ENCODE assay signal across 8 cellular contexts in the genomic region with DNA sequence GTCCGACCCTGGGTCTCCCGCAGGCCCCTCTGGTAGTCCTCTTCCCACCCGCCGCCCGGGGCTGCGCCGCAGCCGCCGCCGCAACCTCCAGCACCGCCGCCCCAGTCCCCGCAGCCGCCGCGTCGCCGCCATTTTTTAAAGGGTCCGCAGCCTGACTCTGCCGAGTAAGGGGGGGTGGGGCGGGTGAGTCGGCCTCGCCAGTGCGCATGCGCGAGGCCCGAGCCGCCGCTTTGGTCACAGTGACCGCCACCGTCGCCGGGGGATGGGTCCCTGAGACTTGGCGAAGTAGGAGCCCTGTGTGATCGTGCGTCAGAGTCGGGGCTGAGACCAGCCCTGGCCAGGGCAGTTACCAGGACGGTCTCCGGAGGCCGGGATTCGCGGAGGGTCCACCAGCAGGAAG.
DNase-seq lines count a peak whose midpoint lies in the region; ATAC-seq and TF ChIP-seq lines count a peak whose summit lies in the region.
"Not testable (repeated sequence)": the region's sequence is repeated elsewhere in the genome, so short reads cannot be mapped to it uniquely, and the experiment has no call there.

No MANE protein-coding gene starts in this region.

- not testable (repeated sequence) for H3K4me1 ChIP-seq in transverse colon

- in situ Hi-C loops in brain microvascular endothelial cell (cut with HindIII; ENCODE audit: low pct_ligation_motif_present, low sequenced_read_pairs); transverse colon (cut with MboI; ENCODE audit: low pct_ligation_motif_present in 1 of 4, low pct_unique_long_range_greater_than_20kb in 1 of 4, low sequenced_read_pairs in 3 of 4): not testable (repeated sequence)

- not testable (repeated sequence) for H3K27me3 Mint-ChIP-seq in T-cell; nephron progenitor cell (ENCODE audit: low read depth, poor library complexity)

- not testable (repeated sequence) for H3K4me1 Mint-ChIP-seq in T-cell, nephron progenitor cell

- TF ChIP-seq EP300 in transverse colon (IDR thresholded peaks at IDR 0.05; ENCODE audit: low read depth) = not testable (repeated sequence)

- TF ChIP-seq POLR2A in transverse colon (IDR thresholded peaks at IDR 0.05) = peak; percentile 71

- CTCF ChIA-PET in T-cell (lab: Charles Lee) = not testable (repeated sequence)

- intact Hi-C loops in cardiac septum (cut with DNase I); transverse colon (cut with DNase I; ENCODE audit: low total_unique reads): not testable (repeated sequence)

- H3K36me3 ChIP-seq in brain microvascular endothelial cell (replicated peaks); transverse colon: not testable (repeated sequence)

- peak overlapping the region; percentile 72 to 87 for H3K27ac Mint-ChIP-seq in T-cell
- H3K27ac Mint-ChIP-seq in nephron progenitor cell = not testable (repeated sequence)

- H3K9me3 ChIP-seq in transverse colon = not testable (repeated sequence)

- DNase-seq in T-cell = peak in 33 of 34 experiments; percentile 6 to 69 (median 45)
- DNase-seq in activated T-cell treated with anti-CD3 and anti-CD28 coated beads for 24 hours (ENCODE audit: low read depth) = peak; percentile 60
- peak; percentile 71 for DNase-seq in brain microvascular endothelial cell
- DNase-seq in cardiac septum (ENCODE audit: low spot score) = peak; percentile 74
- DNase-seq in nephron progenitor cell = peak; percentile 8
- peak; percentile 53 for DNase-seq in stimulated activated CD4-positive, alpha-beta T cell treated with anti-CD3 and anti-CD28 coated beads, Interleukin-4, amount 100 ng/mL, for 24 hours
- peak; percentile 88 for DNase-seq in transverse colon

- H3K36me3 Mint-ChIP-seq in T-cell; nephron progenitor cell (ENCODE audit: low read depth): not testable (repeated sequence)

- H3K4me3 ChIP-seq in brain microvascular endothelial cell (ENCODE audit: low read depth, low read length) (peak overlapping the region; percentile 50), transverse colon (peak overlapping the region; percentile 40 to 64 (median 49))

- TF ChIP-seq CTCF in brain microvascular endothelial cell (IDR thresholded peaks at IDR 0.05; ENCODE audit: low read depth, low read length, missing control alignments); nephron progenitor cell (IDR thresholded peaks at IDR 0.05); transverse colon (IDR thresholded peaks at IDR 0.05): not testable (repeated sequence)

- WGBS in transverse colon (ENCODE audit: low coverage in 1 of 2), 2 donors = 0% methylated on average over 14 of the region's 42 CpGs; no CpG with 5 or more reads in 1 of the 2 donors

- POLR2A ChIA-PET in T-cell (lab: Charles Lee) = not testable (repeated sequence)

- H3K27ac ChIP-seq in brain microvascular endothelial cell (peak overlapping the region; percentile 84), transverse colon (peak overlapping the region; percentile 79 to 89 (median 87))

- not testable (repeated sequence) for H3K27me3 ChIP-seq in brain microvascular endothelial cell (replicated peaks); transverse colon

- H3K4me3 Mint-ChIP-seq in T-cell = peak overlapping the region; percentile 84 to 95 (median 86)
- peak overlapping the region; percentile 88 for H3K4me3 Mint-ChIP-seq in nephron progenitor cell

- not testable (repeated sequence) for H3K9me3 Mint-ChIP-seq in T-cell, nephron progenitor cell

- peak; percentile 54 for ATAC-seq in GM19463 (IDR thresholded peaks at IDR 0.05; ENCODE audit: unreplicated experiment)
- peak; percentile 37 to 53 (median 49) for ATAC-seq in T-cell (replicated peaks in 1 of 4)

Comparison
In these comparisons a context has a peak if more than half of its experiments do, and no peak if none do; other contexts are left out.
1. Peak in every context shown above with its lines: DNase-seq, ATAC-seq, H3K4me3 ChIP-seq and H3K27ac ChIP-seq.
2. DNase-seq: peak in every context shown above with its lines; median percentile 88 in transverse colon; 74 in cardiac septum; 71 in brain microvascular endothelial cell; 60 in activated T-cell treated with anti-CD3 and anti-CD28 coated beads for 24 hours; 53 in stimulated activated CD4-positive, alpha-beta T cell treated with anti-CD3 and anti-CD28 coated beads, Interleukin-4, amount 100 ng/mL, for 24 hours; 45 in T-cell; 8 in nephron progenitor cell.